ENCODE assay signal across 30 cellular contexts in the genomic region with DNA sequence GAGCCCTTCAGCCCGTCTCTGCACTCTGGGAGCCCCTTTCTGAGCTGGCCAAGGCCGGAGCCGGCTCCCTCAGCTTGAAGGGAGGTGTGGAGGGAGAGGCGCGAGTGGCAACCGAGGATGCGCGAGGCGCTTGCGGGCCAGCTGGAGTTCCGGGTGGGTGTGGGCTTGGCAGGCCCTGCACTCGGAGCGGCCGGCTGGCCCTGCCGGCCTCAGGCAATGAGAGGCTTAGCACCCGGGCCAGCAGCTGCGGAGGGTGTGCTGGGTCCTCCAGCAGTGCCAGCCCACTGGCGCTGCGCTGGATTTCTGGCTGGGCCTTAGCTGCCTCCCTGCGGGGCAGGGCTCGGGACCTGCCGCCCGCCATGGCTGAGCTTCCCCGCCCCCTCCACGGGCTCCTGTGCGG. TPM values are rescaled to one million over a fixed set of nuclear protein-coding genes. Genes with fewer than 3 reads are reported as not detected.
"Had no signal": no experiment of that assay in that cellular context is flagged by ENCODE, and none has a peak within 500 bp of the region (broad histone marks: within the 10 kb centered on the region; RNA-seq: fewer than 3 reads in every experiment).

No MANE protein-coding gene starts in this region.

- FAIRE-seq: bronchial epithelial cell, TTC549 had no signal

- H3K36me3 ChIP-seq: cardiac muscle cell had no signal

- H3K9me3 ChIP-seq: ascending aorta had no signal

- H3K27me3 ChIP-seq: ascending aorta, cardiac muscle cell had no signal

- H3K27ac ChIP-seq: ascending aorta, cardiac muscle cell, VCaP had no signal

- DNase-seq: activated B cell treated with CpG ODN at 0.5 μM for 24 hours; activated CD4-positive, alpha-beta memory T cell treated with anti-CD3 and anti-CD28 coated beads for 36 hours; activated CD4-positive, alpha-beta T cell treated with anti-CD3 and anti-CD28 coated beads for 4 hours; activated CD4-positive, alpha-beta T cell treated with anti-CD3 and anti-CD28 coated beads, Interleukin-2, amount 10 ng/mL, durations not matched to agents 24 days and 14 days; activated CD4-positive, alpha-beta T cell treated with anti-CD3 and anti-CD28 coated beads, Interleukin-2, amount 50 U/mL, for 1 hour; activated CD4-positive, alpha-beta T cell treated with anti-CD3 and anti-CD28 coated beads, Interleukin-2, amount 50 U/mL, for 4 hours; activated CD4-positive, CD25-positive, alpha-beta regulatory T cell treated with anti-CD3 and anti-CD28 coated beads, Interleukin-2, amount 50 U/mL, for 72 hours; activated CD8-positive, alpha-beta memory T cell treated with anti-CD3 and anti-CD28 coated beads, Interleukin-2, amount 50 U/mL, for 4 hours; activated CD8-positive, alpha-beta T cell treated with anti-CD3 and anti-CD28 coated beads for 36 hours; activated gamma-delta T cell; activated naive CD4-positive, alpha-beta T cell treated with anti-CD3 and anti-CD28 coated beads, Interleukin-2, amount 10 ng/mL, durations not matched to agents 7 days and 5 days; activated naive CD4-positive, alpha-beta T cell treated with Interleukin-2 at 50 U/mL for 16 hours; activated naive CD8-positive, alpha-beta T cell treated with anti-CD3 and anti-CD28 coated beads, Interleukin-2, amount 10 ng/mL, durations not matched to agents 7 days and 5 days; activated naive CD8-positive, alpha-beta T cell treated with anti-CD3 and anti-CD28 coated beads, Interleukin-2, amount 50 U/mL, for 24 hours; activated T-cell treated with anti-CD3 and anti-CD28 coated beads for 4 hours; activated T-cell treated with anti-CD3 and anti-CD28 coated beads, Interleukin-2, amount 50 U/mL, for 1 hour; activated T-cell treated with anti-CD3 and anti-CD28 coated beads, Interleukin-2, amount 50 U/mL, for 4 hours; activated T-cell treated with anti-CD3 and anti-CD28 coated beads, Interleukin-2, amount 50 U/mL, for 72 hours; amygdala; anterior cingulate cortex; central memory CD4-positive, alpha-beta T cell; T-helper 1 cell; T-helper 2 cell; T-helper 9 cell had no signal

- ATAC-seq: activated CD8-positive, alpha-beta T cell treated with anti-CD3 and anti-CD28 coated beads for 36 hours; activated naive CD8-positive, alpha-beta T cell treated with anti-CD3 and anti-CD28 coated beads, Interleukin-2, amount 50 U/mL, for 24 hours; activated T-cell treated with anti-CD3 and anti-CD28 coated beads, Interleukin-2, amount 50 U/mL, for 4 hours; activated T-cell treated with anti-CD3 and anti-CD28 coated beads, Interleukin-2, amount 50 U/mL, for 72 hours; activated T-helper 17 cell treated with anti-CD3 and anti-CD28 coated beads, Interleukin-2, amount 50 U/mL, for 72 hours had no signal

- H3K4me3 ChIP-seq: ascending aorta, cardiac muscle cell had no signal

RNA-seq across cellular contexts. Expression of gene GMPR, which starts 49.8 kb away (rescaled TPM):
- total RNA-seq: activated T-cell treated with anti-CD3 and anti-CD28 coated beads, Interleukin-2, amount 50 U/mL, for 72 hours had no signal
